ENCODE assay signal across 9 cellular contexts in the genomic region with DNA sequence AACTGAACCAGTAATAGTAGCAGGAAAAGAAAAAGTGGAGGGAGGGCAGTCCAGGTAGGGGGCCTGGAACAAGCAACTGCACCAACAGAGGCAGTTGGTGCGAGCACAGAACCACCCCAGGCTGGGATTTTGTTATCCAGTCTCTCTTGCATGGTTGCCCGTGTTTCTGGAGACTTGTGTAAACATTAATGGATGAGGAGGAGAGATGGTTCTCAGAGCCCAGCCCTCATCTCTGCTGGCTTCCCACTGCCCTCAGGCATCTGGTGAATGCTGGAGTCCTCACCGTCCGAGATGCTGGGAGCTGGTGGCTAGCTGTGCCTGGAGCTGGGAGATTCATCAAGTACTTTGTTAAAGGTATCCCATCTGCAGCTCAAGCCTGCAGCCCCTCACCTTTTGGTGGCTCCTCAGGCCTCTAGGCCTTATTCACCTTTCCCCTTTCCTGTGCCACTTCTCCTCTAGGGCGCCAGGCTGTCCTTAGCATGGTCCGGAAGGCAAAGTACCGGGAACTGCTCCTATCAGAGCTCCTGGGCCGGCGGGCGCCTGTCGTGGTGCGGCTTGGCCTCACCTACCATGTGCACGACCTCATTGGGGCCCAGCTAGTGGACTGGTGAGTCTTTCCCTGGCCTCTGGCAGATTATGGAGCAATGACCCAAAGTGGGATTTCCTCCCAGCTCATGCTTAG. TPM values are rescaled to one million over a fixed set of nuclear protein-coding genes. Genes with fewer than 3 reads are reported as not detected.
DNase-seq lines count a peak whose midpoint lies in the region; ATAC-seq and TF ChIP-seq lines count a peak whose summit lies in the region.
"Not testable (repeated sequence)": the region's sequence is repeated elsewhere in the genome, so short reads cannot be mapped to it uniquely, and the experiment has no call there.
"Had no signal": no experiment of that assay in that cellular context is flagged by ENCODE, and none has a peak within 500 bp of the region (broad histone marks: within the 10 kb centered on the region; RNA-seq: fewer than 3 reads in every experiment).

No MANE protein-coding gene starts in this region.

- POLR2A ChIA-PET in activated CD4-positive, alpha-beta T cell treated with anti-CD3 and anti-CD28 coated beads, Interleukin-2, amount 10 ng/mL, durations not matched to agents 7 days and 5 days (lab: Charles Lee) = not testable (repeated sequence)

- not testable (repeated sequence) for H3K27me3 Mint-ChIP-seq in HFFc6 (ENCODE audit: insufficient read depth); activated CD4-positive, alpha-beta T cell treated with anti-CD3 and anti-CD28 coated beads, Interleukin-2, amount 10 ng/mL, durations not matched to agents 7 days and 5 days; activated naive CD4-positive, alpha-beta T cell treated with anti-CD3 and anti-CD28 coated beads, Interleukin-2, amount 10 ng/mL, durations not matched to agents 7 days and 5 days; central memory CD8-positive, alpha-beta T cell; neural crest cell (ENCODE audit: low read depth); stimulated activated naive CD8-positive, alpha-beta T cell treated with anti-CD3 and anti-CD28 coated beads, Interleukin-15, Interleukin-2, amounts not matched to agents 100 ng/mL and 50 ng/mL, for 24 hours

- H3K9me3 Mint-ChIP-seq in HFFc6; activated CD4-positive, alpha-beta T cell treated with anti-CD3 and anti-CD28 coated beads, Interleukin-2, amount 10 ng/mL, durations not matched to agents 7 days and 5 days; activated naive CD4-positive, alpha-beta T cell treated with anti-CD3 and anti-CD28 coated beads, Interleukin-2, amount 10 ng/mL, durations not matched to agents 7 days and 5 days; central memory CD8-positive, alpha-beta T cell; neural crest cell; stimulated activated naive CD8-positive, alpha-beta T cell treated with anti-CD3 and anti-CD28 coated beads, Interleukin-15, Interleukin-2, amounts not matched to agents 100 ng/mL and 50 ng/mL, for 24 hours: not testable (repeated sequence)

- H3K4me3 ChIP-seq in liver (ENCODE audit: low read depth in 1 of 3, low read length in 3 of 3) = not testable (repeated sequence)

- not testable (repeated sequence) for DNase-seq in HFFc6; activated CD4-positive, alpha-beta T cell treated with anti-CD3 and anti-CD28 coated beads, Interleukin-2, amount 10 ng/mL, durations not matched to agents 7 days and 5 days; activated naive CD4-positive, alpha-beta T cell treated with anti-CD3 and anti-CD28 coated beads, Interleukin-2, amount 10 ng/mL, durations not matched to agents 7 days and 5 days; central memory CD8-positive, alpha-beta T cell (ENCODE audit: low spot score in 2 of 2); neural crest cell (ENCODE audit: low read depth, low spot score)

- H3K4me3 Mint-ChIP-seq in HFFc6; activated CD4-positive, alpha-beta T cell treated with anti-CD3 and anti-CD28 coated beads, Interleukin-2, amount 10 ng/mL, durations not matched to agents 7 days and 5 days; activated naive CD4-positive, alpha-beta T cell treated with anti-CD3 and anti-CD28 coated beads, Interleukin-2, amount 10 ng/mL, durations not matched to agents 7 days and 5 days; central memory CD8-positive, alpha-beta T cell; neural crest cell; stimulated activated naive CD8-positive, alpha-beta T cell treated with anti-CD3 and anti-CD28 coated beads, Interleukin-15, Interleukin-2, amounts not matched to agents 100 ng/mL and 50 ng/mL, for 24 hours: not testable (repeated sequence)

- TF ChIP-seq CTCF in HFFc6 (IDR thresholded peaks at IDR 0.05); liver (IDR thresholded peaks at IDR 0.05; ENCODE audit: low read depth, low read length, missing input control); neural crest cell (conservative IDR thresholded peaks at IDR 0.05): not testable (repeated sequence)

- WGBS in liver = 78% methylated on average over 13 of the region's 13 CpGs

- not testable (repeated sequence) for H3K9me3 ChIP-seq in liver (ENCODE audit: control insufficient read depth in 4 of 4, low read length in 3 of 4)

- not testable (repeated sequence) for TF ChIP-seq RAD21 in liver (IDR thresholded peaks at IDR 0.05)

- H3K27ac Mint-ChIP-seq in HFFc6 (peak overlapping the region; percentile 29; the same call in 1 of the 2 replicates), neural crest cell (ENCODE audit: unreplicated experiment) (peak overlapping the region; percentile 78)
- peak overlapping the region; percentile 81 for H3K27ac Mint-ChIP-seq in activated CD4-positive, alpha-beta T cell treated with anti-CD3 and anti-CD28 coated beads, Interleukin-2, amount 10 ng/mL, durations not matched to agents 7 days and 5 days
- H3K27ac Mint-ChIP-seq in activated naive CD4-positive, alpha-beta T cell treated with anti-CD3 and anti-CD28 coated beads, Interleukin-2, amount 10 ng/mL, durations not matched to agents 7 days and 5 days = peak overlapping the region; percentile 74
- H3K27ac Mint-ChIP-seq in central memory CD8-positive, alpha-beta T cell (ENCODE audit: low read depth) = peak overlapping the region; percentile 44
- H3K27ac Mint-ChIP-seq in stimulated activated naive CD8-positive, alpha-beta T cell treated with anti-CD3 and anti-CD28 coated beads, Interleukin-15, Interleukin-2, amounts not matched to agents 100 ng/mL and 50 ng/mL, for 24 hours = peak overlapping the region; percentile 24

- not testable (repeated sequence) for H3K9ac ChIP-seq in liver (ENCODE audit: low read depth in 1 of 2, low read length in 2 of 2)

- H3K27me3 ChIP-seq in liver (ENCODE audit: control insufficient read depth in 4 of 4, insufficient read depth in 4 of 4, low read length in 3 of 4) = not testable (repeated sequence)

- H3K36me3 Mint-ChIP-seq in HFFc6 (ENCODE audit: low read depth); activated CD4-positive, alpha-beta T cell treated with anti-CD3 and anti-CD28 coated beads, Interleukin-2, amount 10 ng/mL, durations not matched to agents 7 days and 5 days (ENCODE audit: low read depth); activated naive CD4-positive, alpha-beta T cell treated with anti-CD3 and anti-CD28 coated beads, Interleukin-2, amount 10 ng/mL, durations not matched to agents 7 days and 5 days; central memory CD8-positive, alpha-beta T cell (ENCODE audit: insufficient read depth); neural crest cell (ENCODE audit: low read depth); stimulated activated naive CD8-positive, alpha-beta T cell treated with anti-CD3 and anti-CD28 coated beads, Interleukin-15, Interleukin-2, amounts not matched to agents 100 ng/mL and 50 ng/mL, for 24 hours (ENCODE audit: low read depth): not testable (repeated sequence)

- H3K4me1 Mint-ChIP-seq in HFFc6 (ENCODE audit: low read depth); activated CD4-positive, alpha-beta T cell treated with anti-CD3 and anti-CD28 coated beads, Interleukin-2, amount 10 ng/mL, durations not matched to agents 7 days and 5 days; central memory CD8-positive, alpha-beta T cell; neural crest cell; stimulated activated naive CD8-positive, alpha-beta T cell treated with anti-CD3 and anti-CD28 coated beads, Interleukin-15, Interleukin-2, amounts not matched to agents 100 ng/mL and 50 ng/mL, for 24 hours (ENCODE audit: low read depth): not testable (repeated sequence)
- peaks cover 19% of the 10 kb centered on the region for H3K4me1 Mint-ChIP-seq in activated naive CD4-positive, alpha-beta T cell treated with anti-CD3 and anti-CD28 coated beads, Interleukin-2, amount 10 ng/mL, durations not matched to agents 7 days and 5 days

- CTCF ChIA-PET in activated CD4-positive, alpha-beta T cell treated with anti-CD3 and anti-CD28 coated beads, Interleukin-2, amount 10 ng/mL, durations not matched to agents 7 days and 5 days (lab: Charles Lee) = interaction anchor here (1.6 kb wide), 1 partner anchor 10 kb away, joined by 3 read pairs; no protein-coding TSS in a partner anchor
- CTCF ChIA-PET in activated naive CD4-positive, alpha-beta T cell treated with anti-CD3 and anti-CD28 coated beads, Interleukin-2, amount 10 ng/mL, durations not matched to agents 7 days and 5 days (lab: Charles Lee) = interaction anchor here (1.8 kb wide), 1 partner anchor 28 kb away, joined by 5 read pairs; no protein-coding TSS in a partner anchor

- not testable (repeated sequence) for H3K36me3 ChIP-seq in liver (ENCODE audit: control insufficient read depth in 4 of 4, insufficient read depth in 3 of 4, low read depth in 1 of 4, low read length in 3 of 4)

- not testable (repeated sequence) for ATAC-seq in central memory CD8-positive, alpha-beta T cell (replicated peaks; ENCODE audit: extremely low read depth, poor library complexity, severe bottlenecking)

- peak overlapping the region; percentile 72 to 76 for H3K27ac ChIP-seq in liver (ENCODE audit: low read depth in 1 of 2, low read length in 2 of 2)

- H3K4me1 ChIP-seq in liver (ENCODE audit: control insufficient read depth in 4 of 4, insufficient read depth in 4 of 4, low read length in 3 of 4) = peaks cover 7 to 25% (median 20%) of the 10 kb centered on the region in 4 donors

RNA-seq across cellular contexts. Expression of a gene that starts 1.5 kb away (rescaled TPM):
- total RNA-seq in HFFc6 (2021; fragmentation: NEBNext Ultra II Directional; extraction: Animal tissue kit (Norgen Biotek cat#: 25700)) = 1 to 10 TPM; 1.2 to 3.2 (median 2.0) TPM
- total RNA-seq in activated CD4-positive, alpha-beta T cell treated with anti-CD3 and anti-CD28 coated beads, Interleukin-2, amount 10 ng/mL, durations not matched to agents 7 days and 5 days = 1 to 10 TPM; 3.0 to 4.2 TPM
- total RNA-seq in liver (1,000 to 10,000 TPM in 1 of 2 donors, 100 to 1,000 TPM in 1; 410 to 1,584 TPM), neural crest cell (5.6 and 10.1 TPM in 2 replicates)
- polyA plus RNA-seq in liver = 1,000 to 10,000 TPM; 1,485 to 2,903 TPM
- total RNA-seq: HT1080 had no signal

RNA-seq across cellular contexts. Expression of a gene that starts 8.4 kb away (rescaled TPM):
- 10 to 100 TPM; 14.1 to 20.5 (median 16.5) TPM for total RNA-seq in HFFc6 (2021; fragmentation: NEBNext Ultra II Directional; extraction: Animal tissue kit (Norgen Biotek cat#: 25700))
- total RNA-seq in activated CD4-positive, alpha-beta T cell treated with anti-CD3 and anti-CD28 coated beads, Interleukin-2, amount 10 ng/mL, durations not matched to agents 7 days and 5 days = 10 to 100 TPM; 20.4 to 21.8 TPM
- total RNA-seq in liver (10 to 100 TPM in 1 of 2 donors, 1 to 10 TPM in 1; 4.5 to 11.0 TPM), neural crest cell (23.8 and 26.6 TPM in 2 replicates)
- polyA plus RNA-seq in liver = 1 to 10 TPM; 8.9 to 9.7 TPM

RNA-seq across cellular contexts. Expression of a gene that starts 21.4 kb away (rescaled TPM):
- total RNA-seq in HFFc6 (2021; fragmentation: NEBNext Ultra II Directional; extraction: Animal tissue kit (Norgen Biotek cat#: 25700)) = 10 to 100 TPM; 74.0 to 83.3 (median 77.8) TPM
- 100 to 1,000 TPM in 1 of 2 experiments, 10 to 100 TPM in 1; 88.0 to 101 TPM for total RNA-seq in activated CD4-positive, alpha-beta T cell treated with anti-CD3 and anti-CD28 coated beads, Interleukin-2, amount 10 ng/mL, durations not matched to agents 7 days and 5 days
- total RNA-seq in liver (10 to 100 TPM; 34.7 to 57.6 TPM), neural crest cell (77.9 and 88.7 TPM in 2 replicates)
- polyA plus RNA-seq in liver = 10 to 100 TPM; 26.7 to 34.3 TPM

RNA-seq across cellular contexts. Expression of a gene that starts 21.6 kb away (rescaled TPM):
- total RNA-seq in HFFc6 (2021; fragmentation: NEBNext Ultra II Directional; extraction: Animal tissue kit (Norgen Biotek cat#: 25700)) = 10 to 100 TPM; 63.4 to 87.0 (median 78.7) TPM
- total RNA-seq in activated CD4-positive, alpha-beta T cell treated with anti-CD3 and anti-CD28 coated beads, Interleukin-2, amount 10 ng/mL, durations not matched to agents 7 days and 5 days = 10 to 100 TPM; 65.2 to 72.3 TPM
- total RNA-seq in liver (10 to 100 TPM; 11.1 to 21.8 TPM), neural crest cell (86.1 and 88.4 TPM in 2 replicates)
- 10 to 100 TPM; 11.9 to 14.2 TPM for polyA plus RNA-seq in liver

RNA-seq across cellular contexts. Expression of a gene that starts 34.3 kb away (rescaled TPM):
- 1 to 10 TPM; 1.5 to 2.5 (median 2.0) TPM for total RNA-seq in HFFc6 (2021; fragmentation: NEBNext Ultra II Directional; extraction: Animal tissue kit (Norgen Biotek cat#: 25700))
- total RNA-seq in activated CD4-positive, alpha-beta T cell treated with anti-CD3 and anti-CD28 coated beads, Interleukin-2, amount 10 ng/mL, durations not matched to agents 7 days and 5 days = 1 to 10 TPM; 2.0 to 2.2 TPM
- total RNA-seq in liver (1,000 to 10,000 TPM in 1 of 2 donors, 100 to 1,000 TPM in 1; 666 to 1,114 TPM), neural crest cell (5.3 and 6.7 TPM in 2 replicates)
- polyA plus RNA-seq in liver = 1,000 to 10,000 TPM; 1,699 to 3,560 TPM
- total RNA-seq: GM23338 had no signal

Comparison
In these comparisons a context has a peak if more than half of its experiments do, and no peak if none do; other contexts are left out.
1. H3K27ac Mint-ChIP-seq: peak in every context shown above with its lines; median percentile 81 in activated CD4-positive, alpha-beta T cell treated with anti-CD3 and anti-CD28 coated beads, Interleukin-2, amount 10 ng/mL, durations not matched to agents 7 days and 5 days; 78 in neural crest cell; 74 in activated naive CD4-positive, alpha-beta T cell treated with anti-CD3 and anti-CD28 coated beads, Interleukin-2, amount 10 ng/mL, durations not matched to agents 7 days and 5 days; 44 in central memory CD8-positive, alpha-beta T cell; 29 in HFFc6; 24 in stimulated activated naive CD8-positive, alpha-beta T cell treated with anti-CD3 and anti-CD28 coated beads, Interleukin-15, Interleukin-2, amounts not matched to agents 100 ng/mL and 50 ng/mL, for 24 hours.
2. RNA of a gene that starts 1.5 kb away (total RNA-seq): 410 to 1,584 TPM in liver; 5.6 to 10.1 TPM in neural crest cell, 3.0 to 4.2 TPM in activated CD4-positive, alpha-beta T cell treated with anti-CD3 and anti-CD28 coated beads, Interleukin-2, amount 10 ng/mL, durations not matched to agents 7 days and 5 days and 1.2 to 3.2 TPM in HFFc6; every median in the first group is over 10 times any median in the second.